Comparison of ENCODE assay signal across 26 cellular contexts in genomic region chr7:26704036-26704435, GRCh38.
"Had no signal": no experiment of that assay in that cellular context is flagged by ENCODE, and none has a peak within 500 bp of the region (broad histone marks: within the 10 kb centered on the region; RNA-seq: fewer than 3 reads in every experiment).

No MANE protein-coding gene starts in this region.

- H3K4me2 ChIP-seq: hepatocyte, neural progenitor cell had no signal

- H3K4me1 ChIP-seq: left ventricle myocardium inferior, neural progenitor cell, prostate gland, spleen, vagina had no signal

- H3K36me3 Mint-ChIP-seq: neural progenitor cell; stimulated activated effector memory CD8-positive, alpha-beta T cell treated with anti-CD3 and anti-CD28 coated beads, Interleukin-12 subunit alpha, Interleukin-12 subunit beta, amount 100 ng/mL, for 72 hours; type B pancreatic cell had no signal

- H3K4me1 Mint-ChIP-seq: naive thymus-derived CD8-positive, alpha-beta T cell; neural progenitor cell; stimulated activated effector memory CD8-positive, alpha-beta T cell treated with anti-CD3 and anti-CD28 coated beads, Interleukin-12 subunit alpha, Interleukin-12 subunit beta, amount 100 ng/mL, for 72 hours had no signal

- H2AFZ ChIP-seq: hepatocyte, neural progenitor cell had no signal

- H3K27me3 Mint-ChIP-seq: memory B cell, type B pancreatic cell had no signal

- H3K27ac Mint-ChIP-seq: memory B cell; naive thymus-derived CD8-positive, alpha-beta T cell; nephron progenitor cell; neural progenitor cell; stimulated activated effector memory CD8-positive, alpha-beta T cell treated with anti-CD3 and anti-CD28 coated beads, Interleukin-12 subunit alpha, Interleukin-12 subunit beta, amount 100 ng/mL, for 72 hours; stimulated activated naive CD8-positive, alpha-beta T cell treated with anti-CD3 and anti-CD28 coated beads, Interleukin-15, Interleukin-2, amounts not matched to agents 100 ng/mL and 50 ng/mL, for 24 hours; type B pancreatic cell had no signal

- H3K27ac ChIP-seq: heart right ventricle, hepatocyte, left ventricle myocardium inferior, neural progenitor cell, neutrophil, pancreas, prostate gland, spleen, tibial nerve, vagina had no signal

- H3K9ac ChIP-seq: neural progenitor cell had no signal

- H3K79me2 ChIP-seq: hepatocyte had no signal

- H3K36me3 ChIP-seq: heart right ventricle, left ventricle myocardium inferior, neural progenitor cell, pancreas, prostate gland, sigmoid colon, tibial nerve, vagina had no signal

- H3K9me3 Mint-ChIP-seq: memory B cell; naive thymus-derived CD8-positive, alpha-beta T cell; nephron progenitor cell; neural progenitor cell; stimulated activated effector memory CD8-positive, alpha-beta T cell treated with anti-CD3 and anti-CD28 coated beads, Interleukin-12 subunit alpha, Interleukin-12 subunit beta, amount 100 ng/mL, for 72 hours; stimulated activated naive CD8-positive, alpha-beta T cell treated with anti-CD3 and anti-CD28 coated beads, Interleukin-15, Interleukin-2, amounts not matched to agents 100 ng/mL and 50 ng/mL, for 24 hours; type B pancreatic cell had no signal

- H3K27me3 ChIP-seq: hepatocyte, neural progenitor cell, neutrophil, pancreas, sigmoid colon, spleen, tibial nerve, vagina had no signal

- FAIRE-seq: small intestine had no signal

- H3K9me3 ChIP-seq: heart right ventricle, left ventricle myocardium inferior, neutrophil, pancreas, prostate gland, sigmoid colon, spleen, tibial nerve, vagina had no signal

- DNase-seq: heart right ventricle; islet precursor cell; left ventricle myocardium inferior; naive thymus-derived CD8-positive, alpha-beta T cell; nephron progenitor cell; pancreas; posterior cingulate gyrus; retina; right cardiac atrium; sigmoid colon; small intestine; spleen; stimulated activated CD4-positive, alpha-beta T cell treated with anti-CD3 and anti-CD28 coated beads, Interleukin-4, amount 100 ng/mL, for 24 hours; stimulated activated naive CD4-positive, alpha-beta T cell; substantia nigra had no signal

- ATAC-seq: naive thymus-derived CD8-positive, alpha-beta T cell; pancreas; stimulated activated effector memory CD8-positive, alpha-beta T cell treated with anti-CD3 and anti-CD28 coated beads, Interleukin-12 subunit alpha, Interleukin-12 subunit beta, amount 100 ng/mL, for 72 hours had no signal

- H3K4me3 ChIP-seq: heart right ventricle, hepatocyte, left ventricle myocardium inferior, lung, neural progenitor cell, pancreas, prostate gland, sigmoid colon, spleen, tibial nerve, vagina had no signal

- H3K4me3 Mint-ChIP-seq: memory B cell; naive thymus-derived CD8-positive, alpha-beta T cell; nephron progenitor cell; neural progenitor cell; stimulated activated effector memory CD8-positive, alpha-beta T cell treated with anti-CD3 and anti-CD28 coated beads, Interleukin-12 subunit alpha, Interleukin-12 subunit beta, amount 100 ng/mL, for 72 hours; stimulated activated naive CD8-positive, alpha-beta T cell treated with anti-CD3 and anti-CD28 coated beads, Interleukin-15, Interleukin-2, amounts not matched to agents 100 ng/mL and 50 ng/mL, for 24 hours; type B pancreatic cell had no signal
